Comparison of ENCODE assay signal across 19 cellular contexts in the genomic region with DNA sequence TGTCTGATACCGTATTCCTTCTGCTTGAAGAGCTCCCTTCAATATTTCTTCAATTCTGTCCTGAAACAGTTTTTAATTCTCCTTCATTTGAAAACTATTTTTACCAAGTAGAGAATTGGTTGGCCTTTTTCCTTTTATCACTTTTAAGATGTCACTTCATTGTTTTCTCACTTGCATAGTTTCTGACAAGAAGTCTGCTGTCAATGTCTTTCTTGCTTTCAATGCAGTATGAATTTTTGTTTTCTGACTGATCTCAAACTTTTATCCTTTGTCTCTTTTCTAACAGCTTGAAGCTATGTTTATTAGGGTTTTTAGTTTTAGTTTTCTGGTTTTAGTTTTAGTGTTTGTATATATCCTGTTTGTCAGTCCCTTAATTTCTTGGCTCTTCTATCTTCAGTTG.
DNase-seq lines count a peak whose midpoint lies in the region; ATAC-seq, FAIRE-seq and TF ChIP-seq lines count a peak whose summit lies in the region.
"Had no signal": no experiment of that assay in that cellular context is flagged by ENCODE, and none has a peak within 500 bp of the region (broad histone marks: within the 10 kb centered on the region; RNA-seq: fewer than 3 reads in every experiment).

No MANE protein-coding gene starts in this region.

- no peaks in the 10 kb centered on the region for H4K20me1 ChIP-seq in HepG2 (ENCODE audit: insufficient read depth, low read length)

- H3K9me3 ChIP-seq in HepG2 (ENCODE audit: low read length) = peaks cover 20% of the 10 kb centered on the region
- peaks cover 0 to 5% (median 0%) of the 10 kb centered on the region in 4 donors for H3K9me3 ChIP-seq in right lobe of liver

- H3K4me1 Mint-ChIP-seq in activated T-helper 17 cell treated with anti-CD3 and anti-CD28 coated beads, Interleukin-2, amount 50 U/mL, for 72 hours = peaks cover 3% of the 10 kb centered on the region
- H3K4me1 Mint-ChIP-seq: activated CD4-positive, alpha-beta T cell treated with anti-CD3 and anti-CD28 coated beads, Interleukin-2, amount 10 ng/mL, durations not matched to agents 24 days and 14 days; activated naive CD8-positive, alpha-beta T cell treated with anti-CD3 and anti-CD28 coated beads for 36 hours had no signal

- H3K9ac ChIP-seq in HepG2 (ENCODE audit: insufficient read depth, low read depth, low read length) = no peak overlapping the region

- TF ChIP-seq CTCF in HepG2 (CRISPR knock-in tag; IDR thresholded peaks at IDR 0.05) (no peak), right lobe of liver (IDR thresholded peaks at IDR 0.05) (no peak)

- H3K4me2 ChIP-seq in HepG2 (ENCODE audit: low read depth, low read length) = no peak overlapping the region

- no peaks in the 10 kb centered on the region for H3K27me3 Mint-ChIP-seq in activated T-helper 17 cell treated with anti-CD3 and anti-CD28 coated beads, Interleukin-2, amount 50 U/mL, for 72 hours
- H3K27me3 Mint-ChIP-seq: activated CD4-positive, alpha-beta T cell treated with anti-CD3 and anti-CD28 coated beads, Interleukin-2, amount 10 ng/mL, durations not matched to agents 24 days and 14 days; activated naive CD8-positive, alpha-beta T cell treated with anti-CD3 and anti-CD28 coated beads for 36 hours had no signal

- no peak for TF ChIP-seq POLR2A in HepG2 (IDR thresholded peaks at IDR 0.05; ENCODE audit: insufficient read depth in 1 of 2, low read depth in 2 of 2, low read length in 2 of 2)
- no peak for TF ChIP-seq POLR2A in right lobe of liver (IDR thresholded peaks at IDR 0.05)

- H2AFZ ChIP-seq in HepG2 (ENCODE audit: low read length) = no peak overlapping the region

- BruUV-seq in HepG2 (replicated peaks; lab: Mats Ljungman, UMichigan) = no TSS peak

- H3K4me3 Mint-ChIP-seq in activated T-helper 17 cell treated with anti-CD3 and anti-CD28 coated beads, Interleukin-2, amount 50 U/mL, for 72 hours = no peak overlapping the region
- H3K4me3 Mint-ChIP-seq: activated CD4-positive, alpha-beta T cell treated with anti-CD3 and anti-CD28 coated beads, Interleukin-2, amount 10 ng/mL, durations not matched to agents 24 days and 14 days; activated naive CD8-positive, alpha-beta T cell treated with anti-CD3 and anti-CD28 coated beads for 36 hours had no signal

- H3K79me2 ChIP-seq in HepG2 (ENCODE audit: insufficient read depth, low read length) = no peaks in the 10 kb centered on the region

- intact Hi-C loops in HepG2 (cut with micrococcal nuclease; ENCODE audit: unreplicated experiment) (no loop called here), right lobe of liver (cut with DNase I) (no loop called here)

- DNase-seq in HepG2 (ENCODE audit: low spot score) (no peak), right lobe of liver (no peak), NCI-H226 (peak; percentile 28), cerebellar cortex (ENCODE audit: low spot score) (peak; percentile 21), HUDEP-2 (lab: John Stamatoyannopoulos, UW; ENCODE audit: unreplicated experiment in 76 of 76) (no peak), iPS-NIHi7 (ENCODE audit: extremely low spot score) (no peak), frontal cortex (ENCODE audit: low spot score in 2 of 2) (no peak)
- DNase-seq: activated CD4-positive, alpha-beta T cell treated with anti-CD3 and anti-CD28 coated beads, Interleukin-2, amount 10 ng/mL, durations not matched to agents 24 days and 14 days; activated naive CD8-positive, alpha-beta T cell treated with anti-CD3 and anti-CD28 coated beads for 36 hours; activated T-cell treated with anti-CD3 and anti-CD28 coated beads for 4 hours; COR-L47; heart left ventricle; kidney; NCI-H187 treated with DMSO at 0.1 percent for 48 hours; NCI-H774; SHP77; tibial artery had no signal

- peaks cover 7% of the 10 kb centered on the region for H3K36me3 Mint-ChIP-seq in activated T-helper 17 cell treated with anti-CD3 and anti-CD28 coated beads, Interleukin-2, amount 50 U/mL, for 72 hours (ENCODE audit: low read depth)

- H3K27me3 ChIP-seq in HepG2 (ENCODE audit: control insufficient read depth in 1 of 2, insufficient read depth in 2 of 2, low read length in 2 of 2) = no peaks in the 10 kb centered on the region
- no peaks in the 10 kb centered on the region for H3K27me3 ChIP-seq in right lobe of liver
- H3K27me3 ChIP-seq: heart left ventricle, tibial artery had no signal

- FAIRE-seq in HepG2 (lab: Jason Lieb, UNC) (no peak), frontal cortex (lab: Jason Lieb, UNC) (no peak)
- FAIRE-seq: H1, kidney had no signal

- CTCF ChIA-PET in HepG2 (lab: Yijun Ruan, JAX; ENCODE audit: low intra/inter-chr PET ratio, low total read pairs) = no interaction called here

- peaks cover 16% of the 10 kb centered on the region for H3K9me3 Mint-ChIP-seq in activated T-helper 17 cell treated with anti-CD3 and anti-CD28 coated beads, Interleukin-2, amount 50 U/mL, for 72 hours

- no peaks in the 10 kb centered on the region for H3K36me3 ChIP-seq in HepG2 (replicated peaks in 1 of 2; ENCODE audit: control insufficient read depth in 1 of 2, insufficient read depth in 2 of 2, low read length in 2 of 2)
- no peaks in the 10 kb centered on the region for H3K36me3 ChIP-seq in right lobe of liver
- H3K36me3 ChIP-seq: heart left ventricle had no signal

- in situ Hi-C loops in HepG2 (cut with HindIII; ENCODE audit: extremely low pct_ligation_motif_present, low pct_unique_long_range_greater_than_20kb) = no loop called here

- no peak for TF ChIP-seq EP300 in HepG2 (IDR thresholded peaks at IDR 0.05; ENCODE audit: low read depth in 2 of 2, low read length in 2 of 2)
- TF ChIP-seq EP300 in HepG2 (CRISPR knock-in tag; IDR thresholded peaks at IDR 0.05; ENCODE audit: borderline replicate concordance) = no peak

- WGBS in HepG2 (ENCODE audit: low lambda C conversion rate) = 98% methylated on average over 1 of the region's 1 CpG
- 100% methylated on average over 1 of the region's 1 CpG for WGBS in right lobe of liver (ENCODE audit: insufficient coverage, low coverage, low lambda C conversion rate, missing lambda C conversion rate)

- ATAC-seq in HepG2 (no peak), right lobe of liver (no peak)
- no peak for ATAC-seq in activated T-helper 17 cell treated with anti-CD3 and anti-CD28 coated beads, Interleukin-2, amount 50 U/mL, for 72 hours (replicated peaks)
- ATAC-seq: heart left ventricle had no signal

- no peak overlapping the region for H3K4me3 ChIP-seq in HepG2 (replicated peaks in 1 of 3; ENCODE audit: insufficient read depth in 1 of 3, low read depth in 2 of 3, low read length in 3 of 3)
- H3K4me3 ChIP-seq in right lobe of liver = no peak overlapping the region
- H3K4me3 ChIP-seq: heart left ventricle, tibial artery had no signal

- TF ChIP-seq RAD21 in HepG2 (CRISPR knock-in tag; IDR thresholded peaks at IDR 0.05) = no peak

- no peak overlapping the region for H3K27ac ChIP-seq in HepG2 (ENCODE audit: extremely low read length, insufficient read depth, low read length)
- H3K27ac ChIP-seq in right lobe of liver = no peak overlapping the region
- H3K27ac ChIP-seq: heart left ventricle, tibial artery had no signal

- H3K4me1 ChIP-seq in HepG2 (ENCODE audit: insufficient read depth, low read length) = peaks cover 7% of the 10 kb centered on the region
- H3K4me1 ChIP-seq in right lobe of liver = no peaks in the 10 kb centered on the region
- H3K4me1 ChIP-seq: heart left ventricle had no signal

- H3K27ac Mint-ChIP-seq in activated T-helper 17 cell treated with anti-CD3 and anti-CD28 coated beads, Interleukin-2, amount 50 U/mL, for 72 hours = no peak overlapping the region
- H3K27ac Mint-ChIP-seq: activated CD4-positive, alpha-beta T cell treated with anti-CD3 and anti-CD28 coated beads, Interleukin-2, amount 10 ng/mL, durations not matched to agents 24 days and 14 days; activated naive CD8-positive, alpha-beta T cell treated with anti-CD3 and anti-CD28 coated beads for 36 hours had no signal

- POLR2A ChIA-PET in HepG2 (lab: Yijun Ruan, JAX) = no interaction called here

TF ChIP-seq in HepG2, 621 proteins besides CTCF, POLR2A, EP300 and RAD21:
- TF ChIP-seq, protein P1, sequence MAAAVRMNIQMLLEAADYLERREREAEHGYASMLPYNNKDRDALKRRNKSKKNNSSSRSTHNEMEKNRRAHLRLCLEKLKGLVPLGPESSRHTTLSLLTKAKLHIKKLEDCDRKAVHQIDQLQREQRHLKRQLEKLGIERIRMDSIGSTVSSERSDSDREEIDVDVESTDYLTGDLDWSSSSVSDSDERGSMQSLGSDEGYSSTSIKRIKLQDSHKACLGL (CRISPR knock-in tag; IDR thresholded peaks at IDR 0.05) = no peak
- TF ChIP-seq ZNF317 (CRISPR knock-in tag; IDR thresholded peaks at IDR 0.05) = peak; percentile 100
- TF ChIP-seq, protein P2, sequence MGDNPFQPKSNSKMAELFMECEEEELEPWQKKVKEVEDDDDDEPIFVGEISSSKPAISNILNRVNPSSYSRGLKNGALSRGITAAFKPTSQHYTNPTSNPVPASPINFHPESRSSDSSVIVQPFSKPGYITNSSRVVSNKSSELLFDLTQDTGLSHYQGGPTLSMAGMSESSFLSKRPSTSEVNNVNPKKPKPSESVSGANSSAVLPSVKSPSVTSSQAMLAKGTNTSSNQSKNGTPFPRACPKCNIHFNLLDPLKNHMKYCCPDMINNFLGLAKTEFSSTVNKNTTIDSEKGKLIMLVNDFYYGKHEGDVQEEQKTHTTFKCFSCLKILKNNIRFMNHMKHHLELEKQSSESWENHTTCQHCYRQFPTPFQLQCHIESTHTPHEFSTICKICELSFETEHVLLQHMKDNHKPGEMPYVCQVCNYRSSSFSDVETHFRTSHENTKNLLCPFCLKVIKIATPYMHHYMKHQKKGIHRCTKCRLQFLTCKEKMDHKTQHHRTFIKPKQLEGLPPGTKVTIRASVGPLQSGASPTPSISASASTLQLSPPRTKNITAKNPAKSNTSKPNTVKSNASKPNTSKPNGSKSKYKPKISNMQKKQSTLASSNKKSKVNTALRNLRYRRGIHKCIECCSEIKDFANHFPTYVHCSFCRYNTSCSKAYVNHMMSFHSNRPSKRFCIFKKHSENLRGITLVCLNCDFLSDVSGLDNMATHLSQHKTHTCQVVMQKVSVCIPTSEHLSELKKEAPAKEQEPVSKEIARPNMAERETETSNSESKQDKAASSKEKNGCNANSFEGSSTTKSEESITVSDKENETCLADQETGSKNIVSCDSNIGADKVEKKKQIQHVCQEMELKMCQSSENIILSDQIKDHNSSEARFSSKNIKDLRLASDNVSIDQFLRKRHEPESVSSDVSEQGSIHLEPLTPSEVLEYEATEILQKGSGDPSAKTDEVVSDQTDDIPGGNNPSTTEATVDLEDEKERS (CRISPR knock-in tag; IDR thresholded peaks at IDR 0.05) = 0 out of 2 replicates have a peak, but pooled peaks have one; percentile 59
- no peak for TF ChIP-seq BRD4 (CRISPR knock-in tag; IDR thresholded peaks at IDR 0.05)

Comparison
In these comparisons a context has a peak if more than half of its experiments do, and no peak if none do; other contexts are left out.
1. DNase-seq: peak in NCI-H226 (single experiment) and cerebellar cortex (single experiment); none in HepG2 (single experiment), right lobe of liver (0 of 3), HUDEP-2 (0 of 76), iPS-NIHi7 (single experiment) and frontal cortex (0 of 2).